8 cellular contexts compared by ENCODE assay signal in the genomic region with DNA sequence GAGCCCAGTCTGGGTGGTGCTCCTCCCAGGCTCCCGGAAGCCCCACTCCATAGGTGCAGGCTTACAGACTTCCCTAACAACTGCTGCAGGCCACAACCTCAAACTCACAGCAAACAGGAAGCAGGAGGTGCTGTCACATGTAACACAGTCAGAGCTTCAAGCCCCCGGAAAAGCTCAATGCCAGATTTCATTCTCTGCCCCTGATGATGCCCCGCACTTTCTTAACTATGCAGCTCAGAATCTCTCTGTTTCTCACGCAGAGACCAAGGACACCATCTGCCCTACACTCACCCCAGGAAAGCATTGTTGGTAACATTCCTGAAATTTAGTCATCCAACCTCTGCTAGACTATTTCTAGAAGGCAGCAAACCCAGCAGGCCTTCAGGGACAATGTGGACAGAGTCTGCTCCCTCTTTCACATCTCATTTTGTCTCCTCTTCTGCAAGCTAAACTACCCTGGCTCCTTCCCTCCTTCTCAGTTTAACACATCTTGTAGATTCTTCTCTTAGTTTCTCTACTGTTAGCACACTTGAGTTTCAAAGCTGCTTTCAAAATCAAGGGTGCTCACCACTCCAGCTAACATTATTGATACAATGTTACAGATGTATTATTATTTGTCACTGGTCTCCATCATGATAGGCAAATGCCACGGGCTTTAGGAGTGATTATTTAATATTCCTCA.
A peak's percentile ranks its signal among the peaks of the same experiment; 100 is the strongest.
DNase-seq lines count a peak whose midpoint lies in the region; ATAC-seq lines count a peak whose summit lies in the region.

No MANE protein-coding gene starts in this region.

- no peak overlapping the region for H2AFZ ChIP-seq in ACC112 (ENCODE audit: low read length, unreplicated experiment)

- peak; percentile 5 for DNase-seq in RKO (ENCODE audit: low spot score)
- DNase-seq in foreskin melanocyte, result peak; percentile 34
- DNase-seq in skeletal muscle cell (ENCODE audit: low read depth), result peak; percentile 86
- DNase-seq in NCI-H187 (lab: John Stamatoyannopoulos, UW), result no peak
- DNase-seq in activated CD4-positive, alpha-beta T cell treated with anti-CD3 and anti-CD28 coated beads for 48 hours, result no peak

- H3K4me1 ChIP-seq in ACC112 (ENCODE audit: control insufficient read depth, insufficient read depth, low read length, unreplicated experiment), result peaks cover 25% of the 10 kb centered on the region

- H3K4me3 ChIP-seq in ACC112 (ENCODE audit: low read depth, low read length), result no peak overlapping the region
- no peak overlapping the region for H3K4me3 ChIP-seq in skeletal muscle cell (ENCODE audit: low read depth, low read length)

- H3K27me3 ChIP-seq in ACC112 (ENCODE audit: insufficient read depth, low read length), result no peaks in the 10 kb centered on the region

- H3K27ac ChIP-seq in ACC112 (ENCODE audit: low read depth, low read length), result peak overlapping the region; percentile 72

- H3K79me2 ChIP-seq in ACC112 (ENCODE audit: control insufficient read depth, insufficient read depth, low read length, unreplicated experiment), result no peaks in the 10 kb centered on the region

- ATAC-seq in GM21515 (IDR thresholded peaks at IDR 0.05; ENCODE audit: unreplicated experiment) (peak; percentile 65), HG03135 (IDR thresholded peaks at IDR 0.05; ENCODE audit: unreplicated experiment) (no peak)

- H3K36me3 ChIP-seq in ACC112 (ENCODE audit: insufficient read depth, low read length), result no peaks in the 10 kb centered on the region

Comparison
In these comparisons a context has a peak if more than half of its experiments do, and no peak if none do; other contexts are left out.
1. DNase-seq: peak in RKO (single experiment), foreskin melanocyte (single experiment) and skeletal muscle cell (single experiment); none in NCI-H187 (0 of 2) and activated CD4-positive, alpha-beta T cell treated with anti-CD3 and anti-CD28 coated beads for 48 hours (single experiment).